ENCODE assay signal across 1 cellular context in the genomic region with DNA sequence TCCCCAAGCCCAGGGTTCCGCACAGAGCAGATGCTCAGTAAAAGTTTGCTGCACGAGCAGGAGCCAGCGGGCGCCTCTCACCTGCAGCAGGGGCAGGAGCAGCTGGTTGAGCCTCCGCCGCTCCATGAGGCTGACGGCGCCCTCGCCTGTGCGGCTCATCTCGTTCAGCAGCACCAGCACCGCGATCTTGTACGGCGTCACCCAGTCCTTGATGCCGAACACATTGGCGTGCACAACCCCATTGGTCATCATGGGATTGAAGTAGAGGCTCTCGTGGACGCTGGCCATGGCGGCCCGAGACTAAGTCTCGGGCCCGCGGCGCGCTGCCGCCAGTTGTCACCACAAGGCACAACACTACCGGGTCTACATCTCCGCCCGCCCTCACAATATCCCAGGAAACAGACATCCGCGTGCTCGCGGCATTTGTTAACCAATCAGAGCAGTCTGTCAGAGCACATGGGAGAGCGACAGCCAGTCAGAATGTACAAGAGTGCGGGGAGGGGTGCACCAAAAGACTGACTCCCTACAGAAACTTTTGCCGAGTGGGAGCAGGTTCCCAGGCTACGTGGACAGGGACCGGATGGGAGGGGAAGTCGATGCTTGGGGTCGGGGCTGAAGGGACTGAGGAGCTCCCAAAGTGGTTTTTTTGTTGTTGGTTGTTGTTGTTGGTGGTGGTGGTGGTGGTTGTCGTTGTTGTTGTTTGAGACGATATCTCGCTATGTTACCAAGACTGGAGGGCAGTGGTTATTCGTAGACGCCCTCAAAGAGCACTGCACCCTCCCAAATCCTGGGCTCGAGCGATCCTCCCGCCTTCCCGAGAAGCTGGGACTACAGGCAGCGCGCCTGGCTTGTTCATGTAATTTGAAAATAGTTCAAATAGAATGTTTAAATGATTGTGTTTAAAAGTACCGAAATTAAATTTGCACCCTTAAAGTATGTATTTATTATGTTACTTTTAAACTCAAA.
TF ChIP-seq lines count a peak whose summit lies in the region.

A gene with protein sequence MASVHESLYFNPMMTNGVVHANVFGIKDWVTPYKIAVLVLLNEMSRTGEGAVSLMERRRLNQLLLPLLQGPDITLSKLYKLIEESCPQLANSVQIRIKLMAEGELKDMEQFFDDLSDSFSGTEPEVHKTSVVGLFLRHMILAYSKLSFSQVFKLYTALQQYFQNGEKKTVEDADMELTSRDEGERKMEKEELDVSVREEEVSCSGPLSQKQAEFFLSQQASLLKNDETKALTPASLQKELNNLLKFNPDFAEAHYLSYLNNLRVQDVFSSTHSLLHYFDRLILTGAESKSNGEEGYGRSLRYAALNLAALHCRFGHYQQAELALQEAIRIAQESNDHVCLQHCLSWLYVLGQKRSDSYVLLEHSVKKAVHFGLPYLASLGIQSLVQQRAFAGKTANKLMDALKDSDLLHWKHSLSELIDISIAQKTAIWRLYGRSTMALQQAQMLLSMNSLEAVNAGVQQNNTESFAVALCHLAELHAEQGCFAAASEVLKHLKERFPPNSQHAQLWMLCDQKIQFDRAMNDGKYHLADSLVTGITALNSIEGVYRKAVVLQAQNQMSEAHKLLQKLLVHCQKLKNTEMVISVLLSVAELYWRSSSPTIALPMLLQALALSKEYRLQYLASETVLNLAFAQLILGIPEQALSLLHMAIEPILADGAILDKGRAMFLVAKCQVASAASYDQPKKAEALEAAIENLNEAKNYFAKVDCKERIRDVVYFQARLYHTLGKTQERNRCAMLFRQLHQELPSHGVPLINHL (minus strand): TSS at position 359 of the 966 bp plus-strand sequence. CDS start 71 bp downstream, at position 288.

TF ChIP-seq in HepG2, 621 proteins besides CTCF, POLR2A, EP300 and RAD21 (continued from another document and continues in another):
- TF ChIP-seq SMAD1 (CRISPR knock-in tag; IDR thresholded peaks at IDR 0.05; ENCODE audit: borderline replicate concordance, low read depth) (peak; percentile 68; the same call in 1 of the 2 replicates), ATF1 (CRISPR knock-in tag; IDR thresholded peaks at IDR 0.05) (peak; percentile 86), MZF1 (CRISPR knock-in tag; IDR thresholded peaks at IDR 0.05; ENCODE audit: borderline replicate concordance) (no peak), IKZF1 (IDR thresholded peaks at IDR 0.05) (no peak), JDP2 (CRISPR knock-in tag; IDR thresholded peaks at IDR 0.05; ENCODE audit: borderline replicate concordance) (no peak), ZNF256 (CRISPR knock-in tag; conservative IDR thresholded peaks at IDR 0.05) (no peak), MTF2 (CRISPR knock-in tag; IDR thresholded peaks at IDR 0.05; ENCODE audit: borderline replicate concordance) (no peak), MBNL3 (CRISPR knock-in tag; conservative IDR thresholded peaks at IDR 0.05) (no peak), KLF6 (CRISPR knock-in tag; IDR thresholded peaks at IDR 0.05) (peak; percentile 50; the same call in 1 of the 2 replicates), POLR2G (IDR thresholded peaks at IDR 0.05; ENCODE audit: low read depth, low read length) (peak; percentile 95), CC2D1A (CRISPR knock-in tag; IDR thresholded peaks at IDR 0.05) (no peak), JUN (CRISPR knock-in tag; IDR thresholded peaks at IDR 0.05) (0 out of 2 replicates have a peak, but pooled peaks have one; percentile 33), ZMYM4 (CRISPR knock-in tag; IDR thresholded peaks at IDR 0.05) (peak; percentile 90), ZNF660 (CRISPR knock-in tag; IDR thresholded peaks at IDR 0.05; ENCODE audit: borderline replicate concordance, low read depth) (no peak), ZNF224 (CRISPR knock-in tag; IDR thresholded peaks at IDR 0.05) (no peak), NR3C1 (CRISPR knock-in tag; IDR thresholded peaks at IDR 0.05) (no peak), ZNF788 (CRISPR knock-in tag; IDR thresholded peaks at IDR 0.05; ENCODE audit: borderline replicate concordance) (peak; percentile 84; the same call in 1 of the 2 replicates), RORA (CRISPR knock-in tag; IDR thresholded peaks at IDR 0.05) (no peak), HCFC1 (IDR thresholded peaks at IDR 0.05; ENCODE audit: low read depth, low read length) (peak; percentile 72), RNF2 (conservative IDR thresholded peaks at IDR 0.05; ENCODE audit: low read depth) (0 out of 2 replicates have a peak, but pooled peaks have one; percentile 35), BORCS8-MEF2B (CRISPR knock-in tag; IDR thresholded peaks at IDR 0.05) (no peak; the same call in 1 of the 2 replicates), SOX13 (IDR thresholded peaks at IDR 0.05) (0 out of 2 replicates have a peak, but pooled peaks have one; percentile 41), SOX13 (CRISPR knock-in tag; conservative IDR thresholded peaks at IDR 0.05 in 1 of 2, IDR thresholded peaks at IDR 0.05 in 1 of 2) (peak in 1 of 2 experiments; percentile 46; a peak in 1 of 4 replicates), CENPX (CRISPR knock-in tag; IDR thresholded peaks at IDR 0.05) (no peak), ZNF547 (CRISPR knock-in tag; IDR thresholded peaks at IDR 0.05) (no peak; the same call in none of the 2 replicates), GATA4 (IDR thresholded peaks at IDR 0.05; ENCODE audit: borderline replicate concordance, low read depth) (no peak), MED13 (CRISPR knock-in tag; IDR thresholded peaks at IDR 0.05) (no peak), MEF2D (CRISPR knock-in tag; IDR thresholded peaks at IDR 0.05) (no peak), ZNF614 (CRISPR knock-in tag; IDR thresholded peaks at IDR 0.05; ENCODE audit: borderline replicate concordance) (peak; percentile 92; the same call in 1 of the 2 replicates), RBM22 (optimal IDR thresholded peaks at IDR 0.05; ENCODE audit: low read length) (no peak), ZNF720 (CRISPR knock-in tag; IDR thresholded peaks at IDR 0.05) (no peak), MXD4 (CRISPR knock-in tag; IDR thresholded peaks at IDR 0.05) (peak; percentile 83), ZNF768 (CRISPR knock-in tag; IDR thresholded peaks at IDR 0.05) (peak; percentile 57), RFX1 (IDR thresholded peaks at IDR 0.05) (no peak; the same call in 1 of the 2 replicates), KLF12 (CRISPR knock-in tag; IDR thresholded peaks at IDR 0.05; ENCODE audit: borderline replicate concordance) (peak; percentile 87; the same call in 1 of the 2 replicates), ZNF772 (CRISPR knock-in tag; IDR thresholded peaks at IDR 0.05) (0 out of 2 replicates have a peak, but pooled peaks have one; percentile 69), ZNF333 (CRISPR knock-in tag; IDR thresholded peaks at IDR 0.05; ENCODE audit: borderline replicate concordance) (peak; percentile 75; the same call in 1 of the 2 replicates), ZNF607 (CRISPR knock-in tag; IDR thresholded peaks at IDR 0.05; ENCODE audit: borderline replicate concordance) (peak; percentile 72; the same call in 1 of the 2 replicates)
- TF ChIP-seq, protein P1, sequence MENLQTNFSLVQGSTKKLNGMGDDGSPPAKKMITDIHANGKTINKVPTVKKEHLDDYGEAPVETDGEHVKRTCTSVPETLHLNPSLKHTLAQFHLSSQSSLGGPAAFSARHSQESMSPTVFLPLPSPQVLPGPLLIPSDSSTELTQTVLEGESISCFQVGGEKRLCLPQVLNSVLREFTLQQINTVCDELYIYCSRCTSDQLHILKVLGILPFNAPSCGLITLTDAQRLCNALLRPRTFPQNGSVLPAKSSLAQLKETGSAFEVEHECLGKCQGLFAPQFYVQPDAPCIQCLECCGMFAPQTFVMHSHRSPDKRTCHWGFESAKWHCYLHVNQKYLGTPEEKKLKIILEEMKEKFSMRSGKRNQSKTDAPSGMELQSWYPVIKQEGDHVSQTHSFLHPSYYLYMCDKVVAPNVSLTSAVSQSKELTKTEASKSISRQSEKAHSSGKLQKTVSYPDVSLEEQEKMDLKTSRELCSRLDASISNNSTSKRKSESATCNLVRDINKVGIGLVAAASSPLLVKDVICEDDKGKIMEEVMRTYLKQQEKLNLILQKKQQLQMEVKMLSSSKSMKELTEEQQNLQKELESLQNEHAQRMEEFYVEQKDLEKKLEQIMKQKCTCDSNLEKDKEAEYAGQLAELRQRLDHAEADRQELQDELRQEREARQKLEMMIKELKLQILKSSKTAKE (CRISPR knock-in tag; IDR thresholded peaks at IDR 0.05; ENCODE audit: borderline replicate concordance) = no peak
- TF ChIP-seq, protein P2, sequence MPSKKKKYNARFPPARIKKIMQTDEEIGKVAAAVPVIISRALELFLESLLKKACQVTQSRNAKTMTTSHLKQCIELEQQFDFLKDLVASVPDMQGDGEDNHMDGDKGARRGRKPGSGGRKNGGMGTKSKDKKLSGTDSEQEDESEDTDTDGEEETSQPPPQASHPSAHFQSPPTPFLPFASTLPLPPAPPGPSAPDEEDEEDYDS (CRISPR knock-in tag; IDR thresholded peaks at IDR 0.05) = peak; percentile 90
- TF ChIP-seq, protein P3, sequence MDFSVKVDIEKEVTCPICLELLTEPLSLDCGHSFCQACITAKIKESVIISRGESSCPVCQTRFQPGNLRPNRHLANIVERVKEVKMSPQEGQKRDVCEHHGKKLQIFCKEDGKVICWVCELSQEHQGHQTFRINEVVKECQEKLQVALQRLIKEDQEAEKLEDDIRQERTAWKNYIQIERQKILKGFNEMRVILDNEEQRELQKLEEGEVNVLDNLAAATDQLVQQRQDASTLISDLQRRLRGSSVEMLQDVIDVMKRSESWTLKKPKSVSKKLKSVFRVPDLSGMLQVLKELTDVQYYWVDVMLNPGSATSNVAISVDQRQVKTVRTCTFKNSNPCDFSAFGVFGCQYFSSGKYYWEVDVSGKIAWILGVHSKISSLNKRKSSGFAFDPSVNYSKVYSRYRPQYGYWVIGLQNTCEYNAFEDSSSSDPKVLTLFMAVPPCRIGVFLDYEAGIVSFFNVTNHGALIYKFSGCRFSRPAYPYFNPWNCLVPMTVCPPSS (IDR thresholded peaks at IDR 0.05) = no peak
- TF ChIP-seq, protein P4, sequence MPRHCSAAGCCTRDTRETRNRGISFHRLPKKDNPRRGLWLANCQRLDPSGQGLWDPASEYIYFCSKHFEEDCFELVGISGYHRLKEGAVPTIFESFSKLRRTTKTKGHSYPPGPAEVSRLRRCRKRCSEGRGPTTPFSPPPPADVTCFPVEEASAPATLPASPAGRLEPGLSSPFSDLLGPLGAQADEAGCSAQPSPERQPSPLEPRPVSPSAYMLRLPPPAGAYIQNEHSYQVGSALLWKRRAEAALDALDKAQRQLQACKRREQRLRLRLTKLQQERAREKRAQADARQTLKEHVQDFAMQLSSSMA (CRISPR knock-in tag; IDR thresholded peaks at IDR 0.05) = no peak
- TF ChIP-seq, protein P5, sequence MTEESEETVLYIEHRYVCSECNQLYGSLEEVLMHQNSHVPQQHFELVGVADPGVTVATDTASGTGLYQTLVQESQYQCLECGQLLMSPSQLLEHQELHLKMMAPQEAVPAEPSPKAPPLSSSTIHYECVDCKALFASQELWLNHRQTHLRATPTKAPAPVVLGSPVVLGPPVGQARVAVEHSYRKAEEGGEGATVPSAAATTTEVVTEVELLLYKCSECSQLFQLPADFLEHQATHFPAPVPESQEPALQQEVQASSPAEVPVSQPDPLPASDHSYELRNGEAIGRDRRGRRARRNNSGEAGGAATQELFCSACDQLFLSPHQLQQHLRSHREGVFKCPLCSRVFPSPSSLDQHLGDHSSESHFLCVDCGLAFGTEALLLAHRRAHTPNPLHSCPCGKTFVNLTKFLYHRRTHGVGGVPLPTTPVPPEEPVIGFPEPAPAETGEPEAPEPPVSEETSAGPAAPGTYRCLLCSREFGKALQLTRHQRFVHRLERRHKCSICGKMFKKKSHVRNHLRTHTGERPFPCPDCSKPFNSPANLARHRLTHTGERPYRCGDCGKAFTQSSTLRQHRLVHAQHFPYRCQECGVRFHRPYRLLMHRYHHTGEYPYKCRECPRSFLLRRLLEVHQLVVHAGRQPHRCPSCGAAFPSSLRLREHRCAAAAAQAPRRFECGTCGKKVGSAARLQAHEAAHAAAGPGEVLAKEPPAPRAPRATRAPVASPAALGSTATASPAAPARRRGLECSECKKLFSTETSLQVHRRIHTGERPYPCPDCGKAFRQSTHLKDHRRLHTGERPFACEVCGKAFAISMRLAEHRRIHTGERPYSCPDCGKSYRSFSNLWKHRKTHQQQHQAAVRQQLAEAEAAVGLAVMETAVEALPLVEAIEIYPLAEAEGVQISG (CRISPR knock-in tag; IDR thresholded peaks at IDR 0.05) = peak; percentile 87
- TF ChIP-seq, protein P6, sequence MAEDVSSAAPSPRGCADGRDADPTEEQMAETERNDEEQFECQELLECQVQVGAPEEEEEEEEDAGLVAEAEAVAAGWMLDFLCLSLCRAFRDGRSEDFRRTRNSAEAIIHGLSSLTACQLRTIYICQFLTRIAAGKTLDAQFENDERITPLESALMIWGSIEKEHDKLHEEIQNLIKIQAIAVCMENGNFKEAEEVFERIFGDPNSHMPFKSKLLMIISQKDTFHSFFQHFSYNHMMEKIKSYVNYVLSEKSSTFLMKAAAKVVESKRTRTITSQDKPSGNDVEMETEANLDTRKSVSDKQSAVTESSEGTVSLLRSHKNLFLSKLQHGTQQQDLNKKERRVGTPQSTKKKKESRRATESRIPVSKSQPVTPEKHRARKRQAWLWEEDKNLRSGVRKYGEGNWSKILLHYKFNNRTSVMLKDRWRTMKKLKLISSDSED (CRISPR knock-in tag; IDR thresholded peaks at IDR 0.05) = no peak
- TF ChIP-seq, protein P7, sequence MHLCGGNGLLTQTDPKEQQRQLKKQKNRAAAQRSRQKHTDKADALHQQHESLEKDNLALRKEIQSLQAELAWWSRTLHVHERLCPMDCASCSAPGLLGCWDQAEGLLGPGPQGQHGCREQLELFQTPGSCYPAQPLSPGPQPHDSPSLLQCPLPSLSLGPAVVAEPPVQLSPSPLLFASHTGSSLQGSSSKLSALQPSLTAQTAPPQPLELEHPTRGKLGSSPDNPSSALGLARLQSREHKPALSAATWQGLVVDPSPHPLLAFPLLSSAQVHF (CRISPR knock-in tag; IDR thresholded peaks at IDR 0.05) = no peak
- TF ChIP-seq, protein P8, sequence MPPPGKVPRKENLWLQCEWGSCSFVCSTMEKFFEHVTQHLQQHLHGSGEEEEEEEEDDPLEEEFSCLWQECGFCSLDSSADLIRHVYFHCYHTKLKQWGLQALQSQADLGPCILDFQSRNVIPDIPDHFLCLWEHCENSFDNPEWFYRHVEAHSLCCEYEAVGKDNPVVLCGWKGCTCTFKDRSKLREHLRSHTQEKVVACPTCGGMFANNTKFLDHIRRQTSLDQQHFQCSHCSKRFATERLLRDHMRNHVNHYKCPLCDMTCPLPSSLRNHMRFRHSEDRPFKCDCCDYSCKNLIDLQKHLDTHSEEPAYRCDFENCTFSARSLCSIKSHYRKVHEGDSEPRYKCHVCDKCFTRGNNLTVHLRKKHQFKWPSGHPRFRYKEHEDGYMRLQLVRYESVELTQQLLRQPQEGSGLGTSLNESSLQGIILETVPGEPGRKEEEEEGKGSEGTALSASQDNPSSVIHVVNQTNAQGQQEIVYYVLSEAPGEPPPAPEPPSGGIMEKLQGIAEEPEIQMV (CRISPR knock-in tag; IDR thresholded peaks at IDR 0.05; ENCODE audit: low read depth) = peak; percentile 78; the same call in 1 of the 2 replicates
- TF ChIP-seq, protein P9, sequence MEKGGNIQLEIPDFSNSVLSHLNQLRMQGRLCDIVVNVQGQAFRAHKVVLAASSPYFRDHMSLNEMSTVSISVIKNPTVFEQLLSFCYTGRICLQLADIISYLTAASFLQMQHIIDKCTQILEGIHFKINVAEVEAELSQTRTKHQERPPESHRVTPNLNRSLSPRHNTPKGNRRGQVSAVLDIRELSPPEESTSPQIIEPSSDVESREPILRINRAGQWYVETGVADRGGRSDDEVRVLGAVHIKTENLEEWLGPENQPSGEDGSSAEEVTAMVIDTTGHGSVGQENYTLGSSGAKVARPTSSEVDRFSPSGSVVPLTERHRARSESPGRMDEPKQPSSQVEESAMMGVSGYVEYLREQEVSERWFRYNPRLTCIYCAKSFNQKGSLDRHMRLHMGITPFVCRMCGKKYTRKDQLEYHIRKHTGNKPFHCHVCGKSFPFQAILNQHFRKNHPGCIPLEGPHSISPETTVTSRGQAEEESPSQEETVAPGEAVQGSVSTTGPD (CRISPR knock-in tag; IDR thresholded peaks at IDR 0.05) = no peak
